ENCODE assay signal across 1 cellular context in genomic region chr2:241354668-241355658, GRCh38.
TF ChIP-seq lines count a peak whose summit lies in the region.

No MANE protein-coding gene starts in this region.

TF ChIP-seq in K562, 482 proteins besides CTCF, POLR2A, EP300 and RAD21 (continues in another document):
- TF ChIP-seq USF1 (CRISPR knock-in tag; IDR thresholded peaks at IDR 0.05) = no peak
- no peak for TF ChIP-seq GTF2A2 (tag; IDR thresholded peaks at IDR 0.05)
- TF ChIP-seq ZNF699 (CRISPR knock-in tag; IDR thresholded peaks at IDR 0.05; ENCODE audit: insufficient replicate concordance) = no peak
- TF ChIP-seq, protein P1, sequence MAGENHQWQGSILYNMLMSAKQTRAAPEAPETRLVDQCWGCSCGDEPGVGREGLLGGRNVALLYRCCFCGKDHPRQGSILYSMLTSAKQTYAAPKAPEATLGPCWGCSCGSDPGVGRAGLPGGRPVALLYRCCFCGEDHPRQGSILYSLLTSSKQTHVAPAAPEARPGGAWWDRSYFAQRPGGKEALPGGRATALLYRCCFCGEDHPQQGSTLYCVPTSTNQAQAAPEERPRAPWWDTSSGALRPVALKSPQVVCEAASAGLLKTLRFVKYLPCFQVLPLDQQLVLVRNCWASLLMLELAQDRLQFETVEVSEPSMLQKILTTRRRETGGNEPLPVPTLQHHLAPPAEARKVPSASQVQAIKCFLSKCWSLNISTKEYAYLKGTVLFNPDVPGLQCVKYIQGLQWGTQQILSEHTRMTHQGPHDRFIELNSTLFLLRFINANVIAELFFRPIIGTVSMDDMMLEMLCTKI (IDR thresholded peaks at IDR 0.05; ENCODE audit: partially characterized antibody) = no peak
- 0 out of 4 replicates have a peak, but pooled peaks of 1 of the 2 experiments have one; percentile 20 for TF ChIP-seq NRF1 (conservative IDR thresholded peaks at IDR 0.05 in 1 of 2, IDR thresholded peaks at IDR 0.05 in 1 of 2)
- no peak for TF ChIP-seq TAF1 (IDR thresholded peaks at IDR 0.05; ENCODE audit: control insufficient read depth, extremely low read depth, insufficient read depth, low read length, severe bottlenecking)
- TF ChIP-seq SMARCA4 (IDR thresholded peaks at IDR 0.05) = no peak
- no peak for TF ChIP-seq NKRF (IDR thresholded peaks at IDR 0.05; ENCODE audit: borderline replicate concordance)
- no peak for TF ChIP-seq ZNF436 (CRISPR knock-in tag; IDR thresholded peaks at IDR 0.05)
- TF ChIP-seq RBBP5 (IDR thresholded peaks at IDR 0.05; ENCODE audit: borderline replicate concordance, insufficient read depth, low read length, poor library complexity, severe bottlenecking) = no peak
- TF ChIP-seq ZNF165 (CRISPR knock-in tag; IDR thresholded peaks at IDR 0.05; ENCODE audit: borderline replicate concordance) = no peak
- TF ChIP-seq ZNF239 (CRISPR knock-in tag; IDR thresholded peaks at IDR 0.05) = no peak
- TF ChIP-seq ETS2 (tag; IDR thresholded peaks at IDR 0.05; ENCODE audit: borderline replicate concordance, poor library complexity, severe bottlenecking) = no peak
- no peak for TF ChIP-seq ZNF644 (tag; IDR thresholded peaks at IDR 0.05; ENCODE audit: low read depth)
- TF ChIP-seq SUPT5H (IDR thresholded peaks at IDR 0.05) = peak; percentile 41; the same call in 1 of the 2 replicates
- TF ChIP-seq POU5F1 (IDR thresholded peaks at IDR 0.05; ENCODE audit: borderline replicate concordance, low read depth, low read length, partially characterized antibody) = no peak
- no peak for TF ChIP-seq EGR1 (conservative IDR thresholded peaks at IDR 0.05)
- TF ChIP-seq, protein P2, sequence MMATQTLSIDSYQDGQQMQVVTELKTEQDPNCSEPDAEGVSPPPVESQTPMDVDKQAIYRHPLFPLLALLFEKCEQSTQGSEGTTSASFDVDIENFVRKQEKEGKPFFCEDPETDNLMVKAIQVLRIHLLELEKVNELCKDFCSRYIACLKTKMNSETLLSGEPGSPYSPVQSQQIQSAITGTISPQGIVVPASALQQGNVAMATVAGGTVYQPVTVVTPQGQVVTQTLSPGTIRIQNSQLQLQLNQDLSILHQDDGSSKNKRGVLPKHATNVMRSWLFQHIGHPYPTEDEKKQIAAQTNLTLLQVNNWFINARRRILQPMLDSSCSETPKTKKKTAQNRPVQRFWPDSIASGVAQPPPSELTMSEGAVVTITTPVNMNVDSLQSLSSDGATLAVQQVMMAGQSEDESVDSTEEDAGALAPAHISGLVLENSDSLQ (IDR thresholded peaks at IDR 0.05) = 0 out of 2 replicates have a peak, but pooled peaks have one; percentile 22
- TF ChIP-seq TAF7 (tag; IDR thresholded peaks at IDR 0.05) = no peak
- TF ChIP-seq POLR2AphosphoS2 (IDR thresholded peaks at IDR 0.05; ENCODE audit: low read length) = peak; percentile 31; the same call in 1 of the 2 replicates
- no peak for TF ChIP-seq DACH1 (IDR thresholded peaks at IDR 0.05; ENCODE audit: partially characterized antibody)
- no peak for TF ChIP-seq ZNF830 (CRISPR knock-in tag; IDR thresholded peaks at IDR 0.05)
- TF ChIP-seq FOXA3 (CRISPR knock-in tag; conservative IDR thresholded peaks at IDR 0.05 in 1 of 2, IDR thresholded peaks at IDR 0.05 in 1 of 2) = no peak
- no peak for TF ChIP-seq HCFC1 (IDR thresholded peaks at IDR 0.05; ENCODE audit: low read depth, low read length)
- TF ChIP-seq MXI1 (IDR thresholded peaks at IDR 0.05; ENCODE audit: low read depth, low read length) = no peak
- no peak for TF ChIP-seq HLTF (IDR thresholded peaks at IDR 0.05)
- TF ChIP-seq ZNF354B (CRISPR knock-in tag; IDR thresholded peaks at IDR 0.05) = no peak
- no peak for TF ChIP-seq XRCC3 (IDR thresholded peaks at IDR 0.05)
- TF ChIP-seq ZNF121 (CRISPR knock-in tag; conservative IDR thresholded peaks at IDR 0.05) = no peak
- 0 out of 2 replicates have a peak, but pooled peaks have one; percentile 18 for TF ChIP-seq CHD2 (IDR thresholded peaks at IDR 0.05; ENCODE audit: low read depth, low read length)
- TF ChIP-seq HMGN3 (IDR thresholded peaks at IDR 0.05; ENCODE audit: borderline replicate concordance, extremely low read depth, insufficient read length, low read depth, low read length) = peak; percentile 53
- TF ChIP-seq TRIM25 (IDR thresholded peaks at IDR 0.05; ENCODE audit: borderline replicate concordance) = no peak
- no peak for TF ChIP-seq ZNF707 (CRISPR knock-in tag; conservative IDR thresholded peaks at IDR 0.05)
- TF ChIP-seq PBX2 (CRISPR knock-in tag; IDR thresholded peaks at IDR 0.05; ENCODE audit: low read depth) = no peak
- TF ChIP-seq PBX2 (tag; conservative IDR thresholded peaks at IDR 0.05; ENCODE audit: low read depth) = no peak
- no peak for TF ChIP-seq TGIF2 (CRISPR knock-in tag; IDR thresholded peaks at IDR 0.05)
- TF ChIP-seq L3MBTL2 (IDR thresholded peaks at IDR 0.05) = peak; percentile 75
- TF ChIP-seq ZNF586 (CRISPR knock-in tag; conservative IDR thresholded peaks at IDR 0.05) = no peak
- no peak for TF ChIP-seq RBM25 (IDR thresholded peaks at IDR 0.05; ENCODE audit: low read depth, low read length, severe bottlenecking)
- no peak for TF ChIP-seq HNRNPLL (IDR thresholded peaks at IDR 0.05; ENCODE audit: low read depth, low read length, poor library complexity, severe bottlenecking)
- no peak for TF ChIP-seq CEBPB (tag; IDR thresholded peaks at IDR 0.05)
- TF ChIP-seq ASH1L (IDR thresholded peaks at IDR 0.05; ENCODE audit: borderline replicate concordance, low read depth, partially characterized antibody) = no peak
- no peak for TF ChIP-seq VEZF1 (CRISPR knock-in tag; IDR thresholded peaks at IDR 0.05)
- TF ChIP-seq, protein P3, sequence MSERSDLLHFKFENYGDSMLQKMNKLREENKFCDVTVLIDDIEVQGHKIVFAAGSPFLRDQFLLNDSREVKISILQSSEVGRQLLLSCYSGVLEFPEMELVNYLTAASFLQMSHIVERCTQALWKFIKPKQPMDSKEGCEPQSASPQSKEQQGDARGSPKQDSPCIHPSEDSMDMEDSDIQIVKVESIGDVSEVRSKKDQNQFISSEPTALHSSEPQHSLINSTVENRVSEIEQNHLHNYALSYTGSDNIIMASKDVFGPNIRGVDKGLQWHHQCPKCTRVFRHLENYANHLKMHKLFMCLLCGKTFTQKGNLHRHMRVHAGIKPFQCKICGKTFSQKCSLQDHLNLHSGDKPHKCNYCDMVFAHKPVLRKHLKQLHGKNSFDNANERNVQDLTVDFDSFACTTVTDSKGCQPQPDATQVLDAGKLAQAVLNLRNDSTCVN (CRISPR knock-in tag; IDR thresholded peaks at IDR 0.05) = no peak
- no peak for TF ChIP-seq HSF4 (CRISPR knock-in tag; IDR thresholded peaks at IDR 0.05; ENCODE audit: borderline replicate concordance)
- TF ChIP-seq C11orf30 (IDR thresholded peaks at IDR 0.05; ENCODE audit: low read depth) = peak; percentile 51; the same call in 1 of the 2 replicates
- TF ChIP-seq ZNF609 (CRISPR knock-in tag; IDR thresholded peaks at IDR 0.05; ENCODE audit: borderline replicate concordance) = no peak
- no peak for TF ChIP-seq MYBL2 (IDR thresholded peaks at IDR 0.05; ENCODE audit: low read depth)
- TF ChIP-seq MYBL2 (CRISPR knock-in tag; IDR thresholded peaks at IDR 0.05; ENCODE audit: borderline replicate concordance) = no peak
- TF ChIP-seq RBM14 (IDR thresholded peaks at IDR 0.05; ENCODE audit: borderline replicate concordance, insufficient read depth, low read depth, low read length) = no peak
- no peak for TF ChIP-seq ZNF668 (CRISPR knock-in tag; IDR thresholded peaks at IDR 0.05)
- peak; percentile 52; the same call in 1 of the 2 replicates for TF ChIP-seq ZKSCAN1 (IDR thresholded peaks at IDR 0.05; ENCODE audit: low read depth, low read length)
- TF ChIP-seq BMI1 (IDR thresholded peaks at IDR 0.05; ENCODE audit: low read length) = no peak
- TF ChIP-seq LEF1 (IDR thresholded peaks at IDR 0.05) = no peak
